Comparison of ENCODE assay signal across 1 cellular context in the genomic region with DNA sequence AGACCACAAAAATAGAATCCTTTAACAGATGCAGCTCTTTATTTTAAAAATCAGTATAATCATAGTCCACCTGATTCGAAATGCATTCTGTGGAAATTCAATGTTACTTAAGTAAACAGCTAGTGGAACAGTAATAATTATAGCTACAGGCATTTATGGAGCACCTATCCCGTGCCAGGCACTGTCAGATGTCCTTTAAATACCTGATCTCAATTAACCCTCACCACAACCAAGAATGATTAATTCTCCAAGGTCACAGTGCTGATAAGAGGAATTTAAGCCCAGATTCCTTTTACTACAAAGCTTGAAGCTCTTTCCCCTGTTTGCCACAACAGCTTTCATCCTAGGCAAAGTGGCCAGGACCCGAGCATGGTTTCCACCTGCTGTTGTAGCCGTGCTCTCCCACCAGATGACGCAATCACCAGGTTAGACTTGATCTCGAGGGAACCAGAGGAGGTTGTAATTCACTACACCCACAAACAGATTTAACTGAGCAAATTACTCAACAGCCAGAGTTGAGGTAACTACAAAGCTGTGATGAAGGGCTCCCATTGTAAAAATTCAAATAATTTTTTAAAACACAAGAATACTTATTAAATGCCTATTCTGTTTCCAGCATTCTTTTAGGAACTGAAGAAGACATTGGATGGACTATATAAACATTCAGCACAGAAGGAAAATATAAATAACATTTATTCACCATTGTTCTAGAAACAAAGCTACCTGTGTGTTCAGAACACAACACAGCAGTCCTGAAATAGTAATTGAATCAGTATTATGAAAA.
TF ChIP-seq lines count a peak whose summit lies in the region.

No MANE protein-coding gene starts in this region.

TF ChIP-seq in HepG2, 621 proteins besides CTCF, POLR2A, EP300 and RAD21 (continued from another document and continues in another):
- TF ChIP-seq ZNF468 (CRISPR knock-in tag; IDR thresholded peaks at IDR 0.05) (no peak), ZNF367 (CRISPR knock-in tag; IDR thresholded peaks at IDR 0.05; ENCODE audit: borderline replicate concordance) (no peak), SAP130 (CRISPR knock-in tag; IDR thresholded peaks at IDR 0.05; ENCODE audit: low read depth) (peak; percentile 59), MED13 (CRISPR knock-in tag; IDR thresholded peaks at IDR 0.05) (no peak), NFE2 (CRISPR knock-in tag; IDR thresholded peaks at IDR 0.05) (no peak), SMYD3 (CRISPR knock-in tag; IDR thresholded peaks at IDR 0.05) (no peak), KDM3A (CRISPR knock-in tag; IDR thresholded peaks at IDR 0.05; ENCODE audit: low read depth) (no peak), MBNL3 (CRISPR knock-in tag; conservative IDR thresholded peaks at IDR 0.05) (no peak), LCORL (IDR thresholded peaks at IDR 0.05) (no peak), LCORL (CRISPR knock-in tag; IDR thresholded peaks at IDR 0.05) (0 out of 2 replicates have a peak, but pooled peaks have one; percentile 27), ZNF670 (CRISPR knock-in tag; IDR thresholded peaks at IDR 0.05; ENCODE audit: borderline replicate concordance) (no peak), ZNF562 (CRISPR knock-in tag; IDR thresholded peaks at IDR 0.05; ENCODE audit: borderline replicate concordance) (no peak), MAFG (CRISPR knock-in tag; IDR thresholded peaks at IDR 0.05) (no peak), GTF3A (CRISPR knock-in tag; conservative IDR thresholded peaks at IDR 0.05) (no peak), SMAD9 (CRISPR knock-in tag; IDR thresholded peaks at IDR 0.05) (no peak), HOXA3 (CRISPR knock-in tag; IDR thresholded peaks at IDR 0.05) (peak; percentile 44; the same call in 1 of the 2 replicates), ZSCAN30 (CRISPR knock-in tag; IDR thresholded peaks at IDR 0.05) (no peak), TAF1 (CRISPR knock-in tag; IDR thresholded peaks at IDR 0.05) (no peak), SRSF1 (optimal IDR thresholded peaks at IDR 0.05; ENCODE audit: low read depth, low read length) (no peak)
- TF ChIP-seq, protein P1, sequence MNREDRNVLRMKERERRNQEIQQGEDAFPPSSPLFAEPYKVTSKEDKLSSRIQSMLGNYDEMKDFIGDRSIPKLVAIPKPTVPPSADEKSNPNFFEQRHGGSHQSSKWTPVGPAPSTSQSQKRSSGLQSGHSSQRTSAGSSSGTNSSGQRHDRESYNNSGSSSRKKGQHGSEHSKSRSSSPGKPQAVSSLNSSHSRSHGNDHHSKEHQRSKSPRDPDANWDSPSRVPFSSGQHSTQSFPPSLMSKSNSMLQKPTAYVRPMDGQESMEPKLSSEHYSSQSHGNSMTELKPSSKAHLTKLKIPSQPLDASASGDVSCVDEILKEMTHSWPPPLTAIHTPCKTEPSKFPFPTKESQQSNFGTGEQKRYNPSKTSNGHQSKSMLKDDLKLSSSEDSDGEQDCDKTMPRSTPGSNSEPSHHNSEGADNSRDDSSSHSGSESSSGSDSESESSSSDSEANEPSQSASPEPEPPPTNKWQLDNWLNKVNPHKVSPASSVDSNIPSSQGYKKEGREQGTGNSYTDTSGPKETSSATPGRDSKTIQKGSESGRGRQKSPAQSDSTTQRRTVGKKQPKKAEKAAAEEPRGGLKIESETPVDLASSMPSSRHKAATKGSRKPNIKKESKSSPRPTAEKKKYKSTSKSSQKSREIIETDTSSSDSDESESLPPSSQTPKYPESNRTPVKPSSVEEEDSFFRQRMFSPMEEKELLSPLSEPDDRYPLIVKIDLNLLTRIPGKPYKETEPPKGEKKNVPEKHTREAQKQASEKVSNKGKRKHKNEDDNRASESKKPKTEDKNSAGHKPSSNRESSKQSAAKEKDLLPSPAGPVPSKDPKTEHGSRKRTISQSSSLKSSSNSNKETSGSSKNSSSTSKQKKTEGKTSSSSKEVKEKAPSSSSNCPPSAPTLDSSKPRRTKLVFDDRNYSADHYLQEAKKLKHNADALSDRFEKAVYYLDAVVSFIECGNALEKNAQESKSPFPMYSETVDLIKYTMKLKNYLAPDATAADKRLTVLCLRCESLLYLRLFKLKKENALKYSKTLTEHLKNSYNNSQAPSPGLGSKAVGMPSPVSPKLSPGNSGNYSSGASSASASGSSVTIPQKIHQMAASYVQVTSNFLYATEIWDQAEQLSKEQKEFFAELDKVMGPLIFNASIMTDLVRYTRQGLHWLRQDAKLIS (CRISPR knock-in tag; IDR thresholded peaks at IDR 0.05), result no peak
- TF ChIP-seq, protein P2, sequence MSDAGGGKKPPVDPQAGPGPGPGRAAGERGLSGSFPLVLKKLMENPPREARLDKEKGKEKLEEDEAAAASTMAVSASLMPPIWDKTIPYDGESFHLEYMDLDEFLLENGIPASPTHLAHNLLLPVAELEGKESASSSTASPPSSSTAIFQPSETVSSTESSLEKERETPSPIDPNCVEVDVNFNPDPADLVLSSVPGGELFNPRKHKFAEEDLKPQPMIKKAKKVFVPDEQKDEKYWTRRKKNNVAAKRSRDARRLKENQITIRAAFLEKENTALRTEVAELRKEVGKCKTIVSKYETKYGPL (CRISPR knock-in tag; IDR thresholded peaks at IDR 0.05), result no peak
- TF ChIP-seq, protein P3, sequence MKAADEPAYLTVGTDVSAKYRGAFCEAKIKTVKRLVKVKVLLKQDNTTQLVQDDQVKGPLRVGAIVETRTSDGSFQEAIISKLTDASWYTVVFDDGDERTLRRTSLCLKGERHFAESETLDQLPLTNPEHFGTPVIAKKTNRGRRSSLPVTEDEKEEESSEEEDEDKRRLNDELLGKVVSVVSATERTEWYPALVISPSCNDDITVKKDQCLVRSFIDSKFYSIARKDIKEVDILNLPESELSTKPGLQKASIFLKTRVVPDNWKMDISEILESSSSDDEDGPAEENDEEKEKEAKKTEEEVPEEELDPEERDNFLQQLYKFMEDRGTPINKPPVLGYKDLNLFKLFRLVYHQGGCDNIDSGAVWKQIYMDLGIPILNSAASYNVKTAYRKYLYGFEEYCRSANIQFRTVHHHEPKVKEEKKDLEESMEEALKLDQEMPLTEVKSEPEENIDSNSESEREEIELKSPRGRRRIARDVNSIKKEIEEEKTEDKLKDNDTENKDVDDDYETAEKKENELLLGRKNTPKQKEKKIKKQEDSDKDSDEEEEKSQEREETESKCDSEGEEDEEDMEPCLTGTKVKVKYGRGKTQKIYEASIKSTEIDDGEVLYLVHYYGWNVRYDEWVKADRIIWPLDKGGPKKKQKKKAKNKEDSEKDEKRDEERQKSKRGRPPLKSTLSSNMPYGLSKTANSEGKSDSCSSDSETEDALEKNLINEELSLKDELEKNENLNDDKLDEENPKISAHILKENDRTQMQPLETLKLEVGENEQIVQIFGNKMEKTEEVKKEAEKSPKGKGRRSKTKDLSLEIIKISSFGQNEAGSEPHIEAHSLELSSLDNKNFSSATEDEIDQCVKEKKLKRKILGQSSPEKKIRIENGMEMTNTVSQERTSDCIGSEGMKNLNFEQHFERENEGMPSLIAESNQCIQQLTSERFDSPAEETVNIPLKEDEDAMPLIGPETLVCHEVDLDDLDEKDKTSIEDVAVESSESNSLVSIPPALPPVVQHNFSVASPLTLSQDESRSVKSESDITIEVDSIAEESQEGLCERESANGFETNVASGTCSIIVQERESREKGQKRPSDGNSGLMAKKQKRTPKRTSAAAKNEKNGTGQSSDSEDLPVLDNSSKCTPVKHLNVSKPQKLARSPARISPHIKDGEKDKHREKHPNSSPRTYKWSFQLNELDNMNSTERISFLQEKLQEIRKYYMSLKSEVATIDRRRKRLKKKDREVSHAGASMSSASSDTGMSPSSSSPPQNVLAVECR (CRISPR knock-in tag; IDR thresholded peaks at IDR 0.05; ENCODE audit: borderline replicate concordance), result no peak; the same call in 1 of the 2 replicates
- TF ChIP-seq, protein P4, sequence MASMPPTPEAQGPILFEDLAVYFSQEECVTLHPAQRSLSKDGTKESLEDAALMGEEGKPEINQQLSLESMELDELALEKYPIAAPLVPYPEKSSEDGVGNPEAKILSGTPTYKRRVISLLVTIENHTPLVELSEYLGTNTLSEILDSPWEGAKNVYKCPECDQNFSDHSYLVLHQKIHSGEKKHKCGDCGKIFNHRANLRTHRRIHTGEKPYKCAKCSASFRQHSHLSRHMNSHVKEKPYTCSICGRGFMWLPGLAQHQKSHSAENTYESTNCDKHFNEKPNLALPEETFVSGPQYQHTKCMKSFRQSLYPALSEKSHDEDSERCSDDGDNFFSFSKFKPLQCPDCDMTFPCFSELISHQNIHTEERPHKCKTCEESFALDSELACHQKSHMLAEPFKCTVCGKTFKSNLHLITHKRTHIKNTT (CRISPR knock-in tag; IDR thresholded peaks at IDR 0.05), result no peak
- TF ChIP-seq, protein P5, sequence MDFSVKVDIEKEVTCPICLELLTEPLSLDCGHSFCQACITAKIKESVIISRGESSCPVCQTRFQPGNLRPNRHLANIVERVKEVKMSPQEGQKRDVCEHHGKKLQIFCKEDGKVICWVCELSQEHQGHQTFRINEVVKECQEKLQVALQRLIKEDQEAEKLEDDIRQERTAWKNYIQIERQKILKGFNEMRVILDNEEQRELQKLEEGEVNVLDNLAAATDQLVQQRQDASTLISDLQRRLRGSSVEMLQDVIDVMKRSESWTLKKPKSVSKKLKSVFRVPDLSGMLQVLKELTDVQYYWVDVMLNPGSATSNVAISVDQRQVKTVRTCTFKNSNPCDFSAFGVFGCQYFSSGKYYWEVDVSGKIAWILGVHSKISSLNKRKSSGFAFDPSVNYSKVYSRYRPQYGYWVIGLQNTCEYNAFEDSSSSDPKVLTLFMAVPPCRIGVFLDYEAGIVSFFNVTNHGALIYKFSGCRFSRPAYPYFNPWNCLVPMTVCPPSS (IDR thresholded peaks at IDR 0.05), result no peak
- TF ChIP-seq, protein P6, sequence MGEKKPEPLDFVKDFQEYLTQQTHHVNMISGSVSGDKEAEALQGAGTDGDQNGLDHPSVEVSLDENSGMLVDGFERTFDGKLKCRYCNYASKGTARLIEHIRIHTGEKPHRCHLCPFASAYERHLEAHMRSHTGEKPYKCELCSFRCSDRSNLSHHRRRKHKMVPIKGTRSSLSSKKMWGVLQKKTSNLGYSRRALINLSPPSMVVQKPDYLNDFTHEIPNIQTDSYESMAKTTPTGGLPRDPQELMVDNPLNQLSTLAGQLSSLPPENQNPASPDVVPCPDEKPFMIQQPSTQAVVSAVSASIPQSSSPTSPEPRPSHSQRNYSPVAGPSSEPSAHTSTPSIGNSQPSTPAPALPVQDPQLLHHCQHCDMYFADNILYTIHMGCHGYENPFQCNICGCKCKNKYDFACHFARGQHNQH (CRISPR knock-in tag; IDR thresholded peaks at IDR 0.05), result peak; percentile 49; the same call in 1 of the 2 replicates
- TF ChIP-seq, protein P7, sequence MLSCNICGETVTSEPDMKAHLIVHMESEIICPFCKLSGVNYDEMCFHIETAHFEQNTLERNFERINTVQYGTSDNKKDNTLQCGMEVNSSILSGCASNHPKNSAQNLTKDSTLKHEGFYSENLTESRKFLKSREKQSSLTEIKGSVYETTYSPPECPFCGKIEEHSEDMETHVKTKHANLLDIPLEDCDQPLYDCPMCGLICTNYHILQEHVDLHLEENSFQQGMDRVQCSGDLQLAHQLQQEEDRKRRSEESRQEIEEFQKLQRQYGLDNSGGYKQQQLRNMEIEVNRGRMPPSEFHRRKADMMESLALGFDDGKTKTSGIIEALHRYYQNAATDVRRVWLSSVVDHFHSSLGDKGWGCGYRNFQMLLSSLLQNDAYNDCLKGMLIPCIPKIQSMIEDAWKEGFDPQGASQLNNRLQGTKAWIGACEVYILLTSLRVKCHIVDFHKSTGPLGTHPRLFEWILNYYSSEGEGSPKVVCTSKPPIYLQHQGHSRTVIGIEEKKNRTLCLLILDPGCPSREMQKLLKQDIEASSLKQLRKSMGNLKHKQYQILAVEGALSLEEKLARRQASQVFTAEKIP (CRISPR knock-in tag; IDR thresholded peaks at IDR 0.05; ENCODE audit: borderline replicate concordance), result no peak
- TF ChIP-seq, protein P8, sequence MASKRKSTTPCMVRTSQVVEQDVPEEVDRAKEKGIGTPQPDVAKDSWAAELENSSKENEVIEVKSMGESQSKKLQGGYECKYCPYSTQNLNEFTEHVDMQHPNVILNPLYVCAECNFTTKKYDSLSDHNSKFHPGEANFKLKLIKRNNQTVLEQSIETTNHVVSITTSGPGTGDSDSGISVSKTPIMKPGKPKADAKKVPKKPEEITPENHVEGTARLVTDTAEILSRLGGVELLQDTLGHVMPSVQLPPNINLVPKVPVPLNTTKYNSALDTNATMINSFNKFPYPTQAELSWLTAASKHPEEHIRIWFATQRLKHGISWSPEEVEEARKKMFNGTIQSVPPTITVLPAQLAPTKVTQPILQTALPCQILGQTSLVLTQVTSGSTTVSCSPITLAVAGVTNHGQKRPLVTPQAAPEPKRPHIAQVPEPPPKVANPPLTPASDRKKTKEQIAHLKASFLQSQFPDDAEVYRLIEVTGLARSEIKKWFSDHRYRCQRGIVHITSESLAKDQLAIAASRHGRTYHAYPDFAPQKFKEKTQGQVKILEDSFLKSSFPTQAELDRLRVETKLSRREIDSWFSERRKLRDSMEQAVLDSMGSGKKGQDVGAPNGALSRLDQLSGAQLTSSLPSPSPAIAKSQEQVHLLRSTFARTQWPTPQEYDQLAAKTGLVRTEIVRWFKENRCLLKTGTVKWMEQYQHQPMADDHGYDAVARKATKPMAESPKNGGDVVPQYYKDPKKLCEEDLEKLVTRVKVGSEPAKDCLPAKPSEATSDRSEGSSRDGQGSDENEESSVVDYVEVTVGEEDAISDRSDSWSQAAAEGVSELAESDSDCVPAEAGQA (IDR thresholded peaks at IDR 0.05; ENCODE audit: low read depth), result no peak
- TF ChIP-seq, protein P8 (CRISPR knock-in tag; IDR thresholded peaks at IDR 0.05; ENCODE audit: borderline replicate concordance), result no peak
